ENCODE assay signal across 1 cellular context in the genomic region with DNA sequence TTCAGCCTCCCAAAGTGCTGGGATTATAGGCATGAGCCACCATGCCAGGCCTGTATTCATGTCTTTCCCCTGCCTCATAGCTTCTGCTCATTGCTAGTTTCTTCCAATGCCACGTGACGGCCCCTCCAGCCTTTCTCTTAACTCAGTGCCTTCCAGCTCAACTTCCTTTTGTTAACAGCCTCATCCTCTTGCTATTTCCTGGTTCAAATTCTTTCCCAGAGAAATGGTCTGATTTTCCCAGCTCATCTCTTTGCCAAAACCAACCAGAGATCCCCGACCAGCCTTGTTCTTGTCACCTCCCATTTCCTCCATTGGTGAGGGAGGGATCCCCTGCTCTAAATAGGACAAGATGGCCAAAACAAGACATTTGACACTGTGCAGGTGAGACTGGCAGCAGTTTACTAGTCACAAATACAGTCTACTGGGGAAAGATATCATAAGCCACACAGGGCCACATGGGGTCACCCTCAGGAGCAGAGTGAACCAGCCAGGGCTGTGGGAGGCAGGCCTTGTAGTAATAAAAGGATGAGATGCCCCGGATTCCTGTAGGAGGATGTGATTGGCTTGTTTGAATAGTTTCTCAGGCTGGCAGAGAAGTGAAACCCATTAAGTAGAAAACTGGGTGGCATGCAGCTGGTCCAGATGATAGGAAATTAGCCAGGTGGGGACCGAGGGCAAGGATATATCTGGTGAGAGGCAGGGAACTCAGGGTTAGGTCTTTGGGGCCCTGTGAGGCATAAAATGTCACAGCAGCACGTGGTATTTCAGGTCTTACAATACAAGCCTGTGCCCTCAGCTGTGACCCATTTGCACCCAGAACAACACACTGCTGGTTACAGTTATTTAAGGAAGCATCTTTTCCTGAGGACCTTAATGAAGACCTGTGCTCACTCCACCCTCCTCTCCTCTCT.
TF ChIP-seq lines count a peak whose summit lies in the region.

No MANE protein-coding gene starts in this region.

TF ChIP-seq in HepG2, 621 proteins besides CTCF, POLR2A, EP300 and RAD21:
- TF ChIP-seq RFXAP (CRISPR knock-in tag; IDR thresholded peaks at IDR 0.05; ENCODE audit: borderline replicate concordance), result no peak
- no peak for TF ChIP-seq U2AF1 (optimal IDR thresholded peaks at IDR 0.05; ENCODE audit: low read depth, low read length)
- TF ChIP-seq ZIK1 (CRISPR knock-in tag; IDR thresholded peaks at IDR 0.05; ENCODE audit: borderline replicate concordance, low read depth), result no peak
- TF ChIP-seq ZNF224 (CRISPR knock-in tag; IDR thresholded peaks at IDR 0.05), result no peak
- TF ChIP-seq RORA (CRISPR knock-in tag; IDR thresholded peaks at IDR 0.05), result no peak
- no peak for TF ChIP-seq ZBTB44 (CRISPR knock-in tag; IDR thresholded peaks at IDR 0.05)
